Comparison of ENCODE assay signal across 19 cellular contexts in genomic region chr3:131957511-131957910, GRCh38.
DNase-seq lines count a peak whose midpoint lies in the region; ATAC-seq and TF ChIP-seq lines count a peak whose summit lies in the region.
"Had no signal": no experiment of that assay in that cellular context is flagged by ENCODE, and none has a peak within 500 bp of the region (broad histone marks: within the 10 kb centered on the region; RNA-seq: fewer than 3 reads in every experiment).

No MANE protein-coding gene starts in this region.

- H3K27me3 Mint-ChIP-seq in CD4-positive, alpha-beta T cell, result peaks cover 5% of the 10 kb centered on the region
- H3K27me3 Mint-ChIP-seq in T-cell, result peaks cover 2 to 14% of the 10 kb centered on the region in 2 donors

- no peak for TF ChIP-seq CTCF in cardiac muscle cell (IDR thresholded peaks at IDR 0.05; ENCODE audit: low read depth, low read length)
- TF ChIP-seq CTCF in hepatocyte (IDR thresholded peaks at IDR 0.05; ENCODE audit: poor library complexity), result no peak
- no peak for TF ChIP-seq CTCF in CD4-positive, alpha-beta T cell (IDR thresholded peaks at IDR 0.05)
- no peak for TF ChIP-seq CTCF in GM10266 (IDR thresholded peaks at IDR 0.05; ENCODE audit: control insufficient read depth, insufficient read depth, low read depth, missing control alignments)

- DNase-seq in cardiac muscle cell (ENCODE audit: low read depth in 1 of 2, low spot score in 1 of 2) (peak in 1 of 2 donors; percentile 51), Right ventricle myocardium inferior (ENCODE audit: missing footprints) (no peak), dedifferentiated amniotic fluid mesenchymal stem cell (ENCODE audit: extremely low spot score) (peak; percentile 12), hepatocyte (ENCODE audit: low spot score) (no peak), GM10266 (ENCODE audit: extremely low spot score) (no peak), T-cell (no peak), activated gamma-delta T cell (lab: John Stamatoyannopoulos, UW) (no peak)
- no peak for DNase-seq in CD4-positive, alpha-beta T cell
- DNase-seq: BE2C; DMS 273 treated with DMSO at 0.1 percent for 48 hours; MV-4-11; NCI-H1417; NCI-H187 treated with DMSO at 0.1 percent for 48 hours; NCI-H446; NK-92 treated with Interleukin-12 subunit alpha and Interleukin-12 subunit beta, amount 100 ng/mL, for 24 hours; SIG-M5 had no signal

- peak overlapping the region; percentile 6 for H3K4me2 ChIP-seq in hepatocyte

- H3K4me3 Mint-ChIP-seq in CD4-positive, alpha-beta T cell, result no peak overlapping the region
- H3K4me3 Mint-ChIP-seq in T-cell, result no peak overlapping the region

- 56% methylated on average over 5 of the region's 5 CpGs for WGBS in hepatocyte (ENCODE audit: low lambda C conversion rate, missing lambda C conversion rate)

- intact Hi-C loops in Right ventricle myocardium inferior (cut with DNase I), result no loop called here
- intact Hi-C loops in CD4-positive, alpha-beta T cell (cut with DNase I, micrococcal nuclease), result no loop called here

- H3K9me3 Mint-ChIP-seq in CD4-positive, alpha-beta T cell, result peaks cover 4% of the 10 kb centered on the region
- H3K9me3 Mint-ChIP-seq in T-cell, result peaks cover 0 to 6% (median 2%) of the 10 kb centered on the region in 3 donors

- no peaks in the 10 kb centered on the region for H4K20me1 ChIP-seq in hepatocyte (ENCODE audit: insufficient read depth, poor library complexity, severe bottlenecking)

- H3K9me3 ChIP-seq in cardiac muscle cell (ENCODE audit: low read depth) (no peaks in the 10 kb centered on the region), hepatocyte (ENCODE audit: low read depth) (no peaks in the 10 kb centered on the region)
- no peaks in the 10 kb centered on the region for H3K9me3 ChIP-seq in CD4-positive, alpha-beta T cell (ENCODE audit: control insufficient read depth, low read length)
- H3K9me3 ChIP-seq: BE2C had no signal

- H3K27ac ChIP-seq in cardiac muscle cell, result peak overlapping the region; percentile 35
- peak overlapping the region; percentile 46 for H3K27ac ChIP-seq in hepatocyte
- H3K27ac ChIP-seq in CD4-positive, alpha-beta T cell (ENCODE audit: low read depth, low read length), result no peak overlapping the region
- H3K27ac ChIP-seq: 22Rv1, HL-60 had no signal

- H2AFZ ChIP-seq in hepatocyte, result no peak overlapping the region

- no peaks in the 10 kb centered on the region for H3K36me3 Mint-ChIP-seq in CD4-positive, alpha-beta T cell (ENCODE audit: low read depth)
- no peaks in the 10 kb centered on the region for H3K36me3 Mint-ChIP-seq in T-cell

- H3K4me1 ChIP-seq in cardiac muscle cell (ENCODE audit: low read depth) (peaks cover 14% of the 10 kb centered on the region), hepatocyte (ENCODE audit: insufficient read depth) (peaks cover 4% of the 10 kb centered on the region)
- H3K4me1 ChIP-seq: BE2C had no signal

- no peaks in the 10 kb centered on the region for H3K4me1 Mint-ChIP-seq in CD4-positive, alpha-beta T cell (ENCODE audit: low read depth)
- H3K4me1 Mint-ChIP-seq in T-cell, result no peaks in the 10 kb centered on the region

- H3K27me3 ChIP-seq in cardiac muscle cell (no peaks in the 10 kb centered on the region), hepatocyte (no peaks in the 10 kb centered on the region)
- no peaks in the 10 kb centered on the region for H3K27me3 ChIP-seq in CD4-positive, alpha-beta T cell (ENCODE audit: control insufficient read depth, insufficient read depth, low read length)
- H3K27me3 ChIP-seq: BE2C had no signal

- no peak overlapping the region for H3K4me3 ChIP-seq in cardiac muscle cell
- no peak overlapping the region for H3K4me3 ChIP-seq in hepatocyte

- no peaks in the 10 kb centered on the region for H3K79me2 ChIP-seq in hepatocyte

- H3K9me2 ChIP-seq in hepatocyte (replicated peaks; ENCODE audit: insufficient read depth), result no peaks in the 10 kb centered on the region

- ATAC-seq in Right ventricle myocardium inferior (no peak), T-cell (replicated peaks in 1 of 4) (no peak)
- ATAC-seq in CD4-positive, alpha-beta T cell (ENCODE audit: poor library complexity), result no peak
- ATAC-seq: HCT116 had no signal

- CTCF ChIA-PET in CD4-positive, alpha-beta T cell (lab: Charles Lee), result no interaction called here
- CTCF ChIA-PET in T-cell (lab: Charles Lee), result no interaction called here

- H3K27ac Mint-ChIP-seq in CD4-positive, alpha-beta T cell, result no peak overlapping the region
- no peak overlapping the region for H3K27ac Mint-ChIP-seq in T-cell

- H3K36me3 ChIP-seq in cardiac muscle cell, result no peaks in the 10 kb centered on the region
- no peaks in the 10 kb centered on the region for H3K36me3 ChIP-seq in hepatocyte (replicated peaks; ENCODE audit: insufficient read depth, low read depth)
- H3K36me3 ChIP-seq: BE2C had no signal

- POLR2A ChIA-PET in CD4-positive, alpha-beta T cell (lab: Charles Lee), result no interaction called here
- POLR2A ChIA-PET in T-cell (lab: Charles Lee), result no interaction called here
